ENCODE assay signal across 9 cellular contexts in genomic region chr16:31869511-31870201, GRCh38. TPM values are rescaled to one million over a fixed set of nuclear protein-coding genes. Genes with fewer than 3 reads are reported as not detected.
DNase-seq lines count a peak whose midpoint lies in the region; ATAC-seq and TF ChIP-seq lines count a peak whose summit lies in the region.
"Had no signal": no experiment of that assay in that cellular context is flagged by ENCODE, and none has a peak within 500 bp of the region (broad histone marks: within the 10 kb centered on the region; RNA-seq: fewer than 3 reads in every experiment).

No MANE protein-coding gene starts in this region.

- ATAC-seq in HG02973 (IDR thresholded peaks at IDR 0.05; ENCODE audit: unreplicated experiment) = peak; percentile 39
- peak; percentile 48 to 70 for ATAC-seq in left cardiac atrium
- no peak for ATAC-seq in WTC11

- intact Hi-C loops in left cardiac atrium (cut with DNase I) = loop anchor here (10.0 kb wide), 4 partner anchors 155 to 885 kb away; partner anchors contain the start of genes ARMC5 (in 1 of the 2), HSD3B7 (in 1 of the 2) and RUSF1 (in 1 of the 2)

- DNase-seq in GM04504 (ENCODE audit: low read depth) (peak; percentile 64), RWPE1 (ENCODE audit: low spot score) (peak; percentile 38), left cardiac atrium (no peak), WTC11 (ENCODE audit: low spot score) (no peak), NCI-H82 (lab: John Stamatoyannopoulos, UW) (no peak)
- DNase-seq in activated naive CD4-positive, alpha-beta T cell treated with Interleukin-2 at 50 U/mL for 16 hours = peak; percentile 78
- peak; percentile 83 for DNase-seq in stimulated activated CD4-positive, alpha-beta T cell treated with anti-CD3 and anti-CD28 coated beads, Interleukin-1b, Interleukin-23, amount 100 ng/mL, for 48 hours

- CTCF ChIA-PET in RWPE1 (lab: Yijun Ruan, JAX) = interaction anchor here (1.2 kb wide), 1 partner anchor 15 kb away, joined by 3 read pairs; no protein-coding TSS in a partner anchor
- CTCF ChIA-PET in WTC11 (lab: Charles Lee) = interaction anchor here (1.3 to 1.9 kb wide), 3 partner anchors 409 to 727 kb away, joined by 4 to 6 read pairs (median 5); no protein-coding TSS in a partner anchor

- no peak overlapping the region for H3K27ac Mint-ChIP-seq in WTC11

- H3K9me3 Mint-ChIP-seq in WTC11 = peaks cover 19% of the 10 kb centered on the region; the same call in 1 of the 2 replicates

- no peak overlapping the region for H3K4me3 Mint-ChIP-seq in WTC11

- TF ChIP-seq CTCF in RWPE1 (conservative IDR thresholded peaks at IDR 0.05; ENCODE audit: low read depth) (no peak), WTC11 (IDR thresholded peaks at IDR 0.05) (no peak)

- H3K4me1 Mint-ChIP-seq in WTC11 = peaks cover 7% of the 10 kb centered on the region

- POLR2A ChIA-PET in RWPE1 (lab: Yijun Ruan, JAX; ENCODE audit: low non-redundant PET) (interaction anchor here (0.6 to 0.7 kb wide), 2 partner anchors 679 to 1819 kb away, joined by 3 read pairs; no protein-coding TSS in a partner anchor), WTC11 (lab: Charles Lee) (interaction anchor here (0.5 kb wide), 1 partner anchor 895 kb away, joined by 4 read pairs; no protein-coding TSS in a partner anchor)

- H3K27ac ChIP-seq in RWPE1 = no peak overlapping the region
- H3K27ac ChIP-seq: SK-N-MC had no signal

- peaks cover 37% of the 10 kb centered on the region for H3K27me3 Mint-ChIP-seq in WTC11 (ENCODE audit: low read depth)

- no peaks in the 10 kb centered on the region; the same call in 1 of the 2 replicates for H3K36me3 Mint-ChIP-seq in WTC11

TF ChIP-seq in WTC11, 78 proteins besides CTCF, POLR2A, EP300 and RAD21:
- no peak for TF ChIP-seq USF2 (CRISPR knock-in tag; IDR thresholded peaks at IDR 0.05)
- TF ChIP-seq ATF3 (CRISPR knock-in tag; conservative IDR thresholded peaks at IDR 0.05) = no peak
- no peak for TF ChIP-seq STAT6 (CRISPR knock-in tag; conservative IDR thresholded peaks at IDR 0.05; ENCODE audit: low read depth)
- no peak for TF ChIP-seq ELF4 (CRISPR knock-in tag; IDR thresholded peaks at IDR 0.05; ENCODE audit: low read depth)
- no peak for TF ChIP-seq NFE2L1 (CRISPR knock-in tag; IDR thresholded peaks at IDR 0.05)
- no peak for TF ChIP-seq SMAD3 (CRISPR knock-in tag; IDR thresholded peaks at IDR 0.05; ENCODE audit: borderline replicate concordance)
- TF ChIP-seq ZMAT4 (CRISPR knock-in tag; IDR thresholded peaks at IDR 0.05) = no peak
- TF ChIP-seq ZNF263 (CRISPR knock-in tag; IDR thresholded peaks at IDR 0.05; ENCODE audit: low read depth) = no peak
- TF ChIP-seq PREB (CRISPR knock-in tag; IDR thresholded peaks at IDR 0.05; ENCODE audit: borderline replicate concordance) = no peak

RNA-seq across cellular contexts. Expression of gene ZNF267, which starts 4.0 kb away (rescaled TPM):
- total RNA-seq in left cardiac atrium (1 to 10 TPM; 8.4 to 8.5 TPM), WTC11 (2021) (18.6 to 25.3 TPM (median 21.8 TPM) in 3 replicates)

Comparison
In these comparisons a context has a peak if more than half of its experiments do, and no peak if none do; other contexts are left out.
1. DNase-seq: peak in GM04504 (single experiment), RWPE1 (single experiment), activated naive CD4-positive, alpha-beta T cell treated with Interleukin-2 at 50 U/mL for 16 hours (single experiment) and stimulated activated CD4-positive, alpha-beta T cell treated with anti-CD3 and anti-CD28 coated beads, Interleukin-1b, Interleukin-23, amount 100 ng/mL, for 48 hours (single experiment); none in left cardiac atrium (single experiment), WTC11 (single experiment) and NCI-H82 (single experiment).